Comparison of ENCODE assay signal across 1 cellular context in genomic region chr11:46242961-46243795, GRCh38.
A peak's percentile ranks its signal among the peaks of the same experiment; 100 is the strongest.
TF ChIP-seq lines count a peak whose summit lies in the region.

No MANE protein-coding gene starts in this region.

TF ChIP-seq in WTC11, 78 proteins besides CTCF, POLR2A, EP300 and RAD21 (continued from another document):
- TF ChIP-seq, protein P1, sequence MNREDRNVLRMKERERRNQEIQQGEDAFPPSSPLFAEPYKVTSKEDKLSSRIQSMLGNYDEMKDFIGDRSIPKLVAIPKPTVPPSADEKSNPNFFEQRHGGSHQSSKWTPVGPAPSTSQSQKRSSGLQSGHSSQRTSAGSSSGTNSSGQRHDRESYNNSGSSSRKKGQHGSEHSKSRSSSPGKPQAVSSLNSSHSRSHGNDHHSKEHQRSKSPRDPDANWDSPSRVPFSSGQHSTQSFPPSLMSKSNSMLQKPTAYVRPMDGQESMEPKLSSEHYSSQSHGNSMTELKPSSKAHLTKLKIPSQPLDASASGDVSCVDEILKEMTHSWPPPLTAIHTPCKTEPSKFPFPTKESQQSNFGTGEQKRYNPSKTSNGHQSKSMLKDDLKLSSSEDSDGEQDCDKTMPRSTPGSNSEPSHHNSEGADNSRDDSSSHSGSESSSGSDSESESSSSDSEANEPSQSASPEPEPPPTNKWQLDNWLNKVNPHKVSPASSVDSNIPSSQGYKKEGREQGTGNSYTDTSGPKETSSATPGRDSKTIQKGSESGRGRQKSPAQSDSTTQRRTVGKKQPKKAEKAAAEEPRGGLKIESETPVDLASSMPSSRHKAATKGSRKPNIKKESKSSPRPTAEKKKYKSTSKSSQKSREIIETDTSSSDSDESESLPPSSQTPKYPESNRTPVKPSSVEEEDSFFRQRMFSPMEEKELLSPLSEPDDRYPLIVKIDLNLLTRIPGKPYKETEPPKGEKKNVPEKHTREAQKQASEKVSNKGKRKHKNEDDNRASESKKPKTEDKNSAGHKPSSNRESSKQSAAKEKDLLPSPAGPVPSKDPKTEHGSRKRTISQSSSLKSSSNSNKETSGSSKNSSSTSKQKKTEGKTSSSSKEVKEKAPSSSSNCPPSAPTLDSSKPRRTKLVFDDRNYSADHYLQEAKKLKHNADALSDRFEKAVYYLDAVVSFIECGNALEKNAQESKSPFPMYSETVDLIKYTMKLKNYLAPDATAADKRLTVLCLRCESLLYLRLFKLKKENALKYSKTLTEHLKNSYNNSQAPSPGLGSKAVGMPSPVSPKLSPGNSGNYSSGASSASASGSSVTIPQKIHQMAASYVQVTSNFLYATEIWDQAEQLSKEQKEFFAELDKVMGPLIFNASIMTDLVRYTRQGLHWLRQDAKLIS (CRISPR knock-in tag; IDR thresholded peaks at IDR 0.05; ENCODE audit: borderline replicate concordance) = 0 out of 2 replicates have a peak, but pooled peaks have one; percentile 30
- TF ChIP-seq, protein P2, sequence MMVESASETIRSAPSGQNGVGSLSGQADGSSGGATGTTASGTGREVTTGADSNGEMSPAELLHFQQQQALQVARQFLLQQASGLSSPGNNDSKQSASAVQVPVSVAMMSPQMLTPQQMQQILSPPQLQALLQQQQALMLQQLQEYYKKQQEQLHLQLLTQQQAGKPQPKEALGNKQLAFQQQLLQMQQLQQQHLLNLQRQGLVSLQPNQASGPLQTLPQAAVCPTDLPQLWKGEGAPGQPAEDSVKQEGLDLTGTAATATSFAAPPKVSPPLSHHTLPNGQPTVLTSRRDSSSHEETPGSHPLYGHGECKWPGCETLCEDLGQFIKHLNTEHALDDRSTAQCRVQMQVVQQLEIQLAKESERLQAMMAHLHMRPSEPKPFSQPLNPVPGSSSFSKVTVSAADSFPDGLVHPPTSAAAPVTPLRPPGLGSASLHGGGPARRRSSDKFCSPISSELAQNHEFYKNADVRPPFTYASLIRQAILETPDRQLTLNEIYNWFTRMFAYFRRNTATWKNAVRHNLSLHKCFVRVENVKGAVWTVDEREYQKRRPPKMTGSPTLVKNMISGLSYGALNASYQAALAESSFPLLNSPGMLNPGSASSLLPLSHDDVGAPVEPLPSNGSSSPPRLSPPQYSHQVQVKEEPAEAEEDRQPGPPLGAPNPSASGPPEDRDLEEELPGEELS (CRISPR knock-in tag; IDR thresholded peaks at IDR 0.05) = no peak
- TF ChIP-seq, protein P3, sequence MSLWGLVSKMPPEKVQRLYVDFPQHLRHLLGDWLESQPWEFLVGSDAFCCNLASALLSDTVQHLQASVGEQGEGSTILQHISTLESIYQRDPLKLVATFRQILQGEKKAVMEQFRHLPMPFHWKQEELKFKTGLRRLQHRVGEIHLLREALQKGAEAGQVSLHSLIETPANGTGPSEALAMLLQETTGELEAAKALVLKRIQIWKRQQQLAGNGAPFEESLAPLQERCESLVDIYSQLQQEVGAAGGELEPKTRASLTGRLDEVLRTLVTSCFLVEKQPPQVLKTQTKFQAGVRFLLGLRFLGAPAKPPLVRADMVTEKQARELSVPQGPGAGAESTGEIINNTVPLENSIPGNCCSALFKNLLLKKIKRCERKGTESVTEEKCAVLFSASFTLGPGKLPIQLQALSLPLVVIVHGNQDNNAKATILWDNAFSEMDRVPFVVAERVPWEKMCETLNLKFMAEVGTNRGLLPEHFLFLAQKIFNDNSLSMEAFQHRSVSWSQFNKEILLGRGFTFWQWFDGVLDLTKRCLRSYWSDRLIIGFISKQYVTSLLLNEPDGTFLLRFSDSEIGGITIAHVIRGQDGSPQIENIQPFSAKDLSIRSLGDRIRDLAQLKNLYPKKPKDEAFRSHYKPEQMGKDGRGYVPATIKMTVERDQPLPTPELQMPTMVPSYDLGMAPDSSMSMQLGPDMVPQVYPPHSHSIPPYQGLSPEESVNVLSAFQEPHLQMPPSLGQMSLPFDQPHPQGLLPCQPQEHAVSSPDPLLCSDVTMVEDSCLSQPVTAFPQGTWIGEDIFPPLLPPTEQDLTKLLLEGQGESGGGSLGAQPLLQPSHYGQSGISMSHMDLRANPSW (CRISPR knock-in tag; conservative IDR thresholded peaks at IDR 0.05; ENCODE audit: low read depth) = no peak
- TF ChIP-seq, protein P4, sequence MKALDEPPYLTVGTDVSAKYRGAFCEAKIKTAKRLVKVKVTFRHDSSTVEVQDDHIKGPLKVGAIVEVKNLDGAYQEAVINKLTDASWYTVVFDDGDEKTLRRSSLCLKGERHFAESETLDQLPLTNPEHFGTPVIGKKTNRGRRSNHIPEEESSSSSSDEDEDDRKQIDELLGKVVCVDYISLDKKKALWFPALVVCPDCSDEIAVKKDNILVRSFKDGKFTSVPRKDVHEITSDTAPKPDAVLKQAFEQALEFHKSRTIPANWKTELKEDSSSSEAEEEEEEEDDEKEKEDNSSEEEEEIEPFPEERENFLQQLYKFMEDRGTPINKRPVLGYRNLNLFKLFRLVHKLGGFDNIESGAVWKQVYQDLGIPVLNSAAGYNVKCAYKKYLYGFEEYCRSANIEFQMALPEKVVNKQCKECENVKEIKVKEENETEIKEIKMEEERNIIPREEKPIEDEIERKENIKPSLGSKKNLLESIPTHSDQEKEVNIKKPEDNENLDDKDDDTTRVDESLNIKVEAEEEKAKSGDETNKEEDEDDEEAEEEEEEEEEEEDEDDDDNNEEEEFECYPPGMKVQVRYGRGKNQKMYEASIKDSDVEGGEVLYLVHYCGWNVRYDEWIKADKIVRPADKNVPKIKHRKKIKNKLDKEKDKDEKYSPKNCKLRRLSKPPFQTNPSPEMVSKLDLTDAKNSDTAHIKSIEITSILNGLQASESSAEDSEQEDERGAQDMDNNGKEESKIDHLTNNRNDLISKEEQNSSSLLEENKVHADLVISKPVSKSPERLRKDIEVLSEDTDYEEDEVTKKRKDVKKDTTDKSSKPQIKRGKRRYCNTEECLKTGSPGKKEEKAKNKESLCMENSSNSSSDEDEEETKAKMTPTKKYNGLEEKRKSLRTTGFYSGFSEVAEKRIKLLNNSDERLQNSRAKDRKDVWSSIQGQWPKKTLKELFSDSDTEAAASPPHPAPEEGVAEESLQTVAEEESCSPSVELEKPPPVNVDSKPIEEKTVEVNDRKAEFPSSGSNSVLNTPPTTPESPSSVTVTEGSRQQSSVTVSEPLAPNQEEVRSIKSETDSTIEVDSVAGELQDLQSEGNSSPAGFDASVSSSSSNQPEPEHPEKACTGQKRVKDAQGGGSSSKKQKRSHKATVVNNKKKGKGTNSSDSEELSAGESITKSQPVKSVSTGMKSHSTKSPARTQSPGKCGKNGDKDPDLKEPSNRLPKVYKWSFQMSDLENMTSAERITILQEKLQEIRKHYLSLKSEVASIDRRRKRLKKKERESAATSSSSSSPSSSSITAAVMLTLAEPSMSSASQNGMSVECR (CRISPR knock-in tag; IDR thresholded peaks at IDR 0.05; ENCODE audit: borderline replicate concordance) = no peak
- TF ChIP-seq CDX4 (CRISPR knock-in tag; IDR thresholded peaks at IDR 0.05; ENCODE audit: borderline replicate concordance) = no peak
- no peak for TF ChIP-seq ZMAT4 (CRISPR knock-in tag; IDR thresholded peaks at IDR 0.05)
- no peak for TF ChIP-seq AR (CRISPR knock-in tag; IDR thresholded peaks at IDR 0.05)
- no peak for TF ChIP-seq USF2 (CRISPR knock-in tag; IDR thresholded peaks at IDR 0.05)
- TF ChIP-seq, protein P5, sequence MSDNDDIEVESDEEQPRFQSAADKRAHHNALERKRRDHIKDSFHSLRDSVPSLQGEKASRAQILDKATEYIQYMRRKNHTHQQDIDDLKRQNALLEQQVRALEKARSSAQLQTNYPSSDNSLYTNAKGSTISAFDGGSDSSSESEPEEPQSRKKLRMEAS (CRISPR knock-in tag; IDR thresholded peaks at IDR 0.05) = peak; percentile 72
- TF ChIP-seq, protein P6, sequence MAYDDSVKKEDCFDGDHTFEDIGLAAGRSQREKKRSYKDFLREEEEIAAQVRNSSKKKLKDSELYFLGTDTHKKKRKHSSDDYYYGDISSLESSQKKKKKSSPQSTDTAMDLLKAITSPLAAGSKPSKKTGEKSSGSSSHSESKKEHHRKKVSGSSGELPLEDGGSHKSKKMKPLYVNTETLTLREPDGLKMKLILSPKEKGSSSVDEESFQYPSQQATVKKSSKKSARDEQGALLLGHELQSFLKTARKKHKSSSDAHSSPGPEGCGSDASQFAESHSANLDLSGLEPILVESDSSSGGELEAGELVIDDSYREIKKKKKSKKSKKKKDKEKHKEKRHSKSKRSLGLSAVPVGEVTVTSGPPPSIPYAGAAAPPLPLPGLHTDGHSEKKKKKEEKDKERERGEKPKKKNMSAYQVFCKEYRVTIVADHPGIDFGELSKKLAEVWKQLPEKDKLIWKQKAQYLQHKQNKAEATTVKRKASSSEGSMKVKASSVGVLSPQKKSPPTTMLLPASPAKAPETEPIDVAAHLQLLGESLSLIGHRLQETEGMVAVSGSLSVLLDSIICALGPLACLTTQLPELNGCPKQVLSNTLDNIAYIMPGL (CRISPR knock-in tag; IDR thresholded peaks at IDR 0.05) = no peak
- TF ChIP-seq FOXP1 (CRISPR knock-in tag; IDR thresholded peaks at IDR 0.05; ENCODE audit: borderline replicate concordance) = peak; percentile 72; the same call in 1 of the 2 replicates
- TF ChIP-seq SP1 (CRISPR knock-in tag; conservative IDR thresholded peaks at IDR 0.05) = peak; percentile 91
- no peak for TF ChIP-seq ZBTB21 (CRISPR knock-in tag; IDR thresholded peaks at IDR 0.05; ENCODE audit: borderline replicate concordance)
- TF ChIP-seq E2F5 (CRISPR knock-in tag; IDR thresholded peaks at IDR 0.05) = no peak
- TF ChIP-seq OVOL2 (CRISPR knock-in tag; IDR thresholded peaks at IDR 0.05; ENCODE audit: borderline replicate concordance) = 0 out of 2 replicates have a peak, but pooled peaks have one; percentile 32
- no peak for TF ChIP-seq FOXJ3 (CRISPR knock-in tag; IDR thresholded peaks at IDR 0.05; ENCODE audit: borderline replicate concordance)
- TF ChIP-seq, protein P7, sequence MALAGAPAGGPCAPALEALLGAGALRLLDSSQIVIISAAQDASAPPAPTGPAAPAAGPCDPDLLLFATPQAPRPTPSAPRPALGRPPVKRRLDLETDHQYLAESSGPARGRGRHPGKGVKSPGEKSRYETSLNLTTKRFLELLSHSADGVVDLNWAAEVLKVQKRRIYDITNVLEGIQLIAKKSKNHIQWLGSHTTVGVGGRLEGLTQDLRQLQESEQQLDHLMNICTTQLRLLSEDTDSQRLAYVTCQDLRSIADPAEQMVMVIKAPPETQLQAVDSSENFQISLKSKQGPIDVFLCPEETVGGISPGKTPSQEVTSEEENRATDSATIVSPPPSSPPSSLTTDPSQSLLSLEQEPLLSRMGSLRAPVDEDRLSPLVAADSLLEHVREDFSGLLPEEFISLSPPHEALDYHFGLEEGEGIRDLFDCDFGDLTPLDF (CRISPR knock-in tag; IDR thresholded peaks at IDR 0.05) = peak; percentile 71; the same call in 1 of the 2 replicates
- TF ChIP-seq GABPB1 (CRISPR knock-in tag; IDR thresholded peaks at IDR 0.05) = peak; percentile 100
- TF ChIP-seq NR2C2 (CRISPR knock-in tag; IDR thresholded peaks at IDR 0.05) = no peak
- no peak for TF ChIP-seq HMGA2 (CRISPR knock-in tag; IDR thresholded peaks at IDR 0.05)
- TF ChIP-seq ZBTB43 (CRISPR knock-in tag; IDR thresholded peaks at IDR 0.05) = no peak
- no peak for TF ChIP-seq ZNF317 (CRISPR knock-in tag; IDR thresholded peaks at IDR 0.05; ENCODE audit: borderline replicate concordance, low read depth)
- no peak for TF ChIP-seq ZNF232 (CRISPR knock-in tag; IDR thresholded peaks at IDR 0.05)
- TF ChIP-seq TP53 (CRISPR knock-in tag; IDR thresholded peaks at IDR 0.05) = no peak
- TF ChIP-seq TCF7 (CRISPR knock-in tag; IDR thresholded peaks at IDR 0.05; ENCODE audit: low read depth) = no peak
- TF ChIP-seq MYBL2 (CRISPR knock-in tag; IDR thresholded peaks at IDR 0.05) = peak; percentile 74; the same call in 1 of the 2 replicates
- no peak for TF ChIP-seq CBFB (CRISPR knock-in tag; IDR thresholded peaks at IDR 0.05; ENCODE audit: low read depth)
- no peak for TF ChIP-seq EMX1 (CRISPR knock-in tag; IDR thresholded peaks at IDR 0.05)
- TF ChIP-seq TEAD4 (CRISPR knock-in tag; IDR thresholded peaks at IDR 0.05) = no peak
